13 cellular contexts compared by ENCODE assay signal in genomic region chr22:42683599-42684283, GRCh38. TPM values are rescaled to one million over a fixed set of nuclear protein-coding genes. Genes with fewer than 3 reads are reported as not detected.
DNase-seq lines count a peak whose midpoint lies in the region; ATAC-seq and TF ChIP-seq lines count a peak whose summit lies in the region.
"Had no signal": no experiment of that assay in that cellular context is flagged by ENCODE, and none has a peak within 500 bp of the region (broad histone marks: within the 10 kb centered on the region; RNA-seq: fewer than 3 reads in every experiment).

No MANE protein-coding gene starts in this region.

- H3K36me3 ChIP-seq in ascending aorta (no peaks in the 10 kb centered on the region), psoas muscle (ENCODE audit: insufficient read depth in 1 of 2, low read depth in 1 of 2) (no peaks in the 10 kb centered on the region)

- no peaks in the 10 kb centered on the region for H3K9me3 ChIP-seq in ascending aorta
- no peaks in the 10 kb centered on the region for H3K9me3 ChIP-seq in psoas muscle

- TF ChIP-seq CTCF in AG10803 (conservative IDR thresholded peaks at IDR 0.05; ENCODE audit: low read length) (no peak), ascending aorta (IDR thresholded peaks at IDR 0.05) (no peak), psoas muscle (IDR thresholded peaks at IDR 0.05) (no peak)

- no peak overlapping the region for H3K4me3 ChIP-seq in AG10803 (ENCODE audit: low read length)
- no peak overlapping the region for H3K4me3 ChIP-seq in ascending aorta
- no peak overlapping the region for H3K4me3 ChIP-seq in psoas muscle

- H3K27ac ChIP-seq in ascending aorta (peak overlapping the region; percentile 93 to 97), psoas muscle (peak overlapping the region; percentile 90)

- ATAC-seq in left cardiac atrium (peak; percentile 21 to 63), psoas muscle (peak in 2 of 4 donors; percentile 5 to 23), GM21360 (IDR thresholded peaks at IDR 0.05; ENCODE audit: unreplicated experiment) (no peak)
- ATAC-seq: activated T-helper 17 cell treated with anti-CD3 and anti-CD28 coated beads, Interleukin-2, amount 50 U/mL, for 72 hours; PC-3 had no signal

- in situ Hi-C loops in G401 (cut with HindIII; ENCODE audit: low sequenced_read_pairs), result no loop called here

- intact Hi-C loops in ascending aorta (cut with DNase I), result loop anchor here (1.0 to 10.0 kb wide), 2 partner anchors 21 to 251 kb away; no protein-coding TSS in a partner anchor
- intact Hi-C loops in left cardiac atrium (cut with DNase I), result no loop called here
- intact Hi-C loops in psoas muscle (cut with DNase I), result no loop called here

- H3K27me3 ChIP-seq in ascending aorta, result no peaks in the 10 kb centered on the region
- no peaks in the 10 kb centered on the region for H3K27me3 ChIP-seq in psoas muscle (ENCODE audit: insufficient read depth in 3 of 3, low read length in 2 of 3)

- H3K4me1 ChIP-seq in ascending aorta (peaks cover 44 to 75% of the 10 kb centered on the region in 2 donors), psoas muscle (peaks cover 65% of the 10 kb centered on the region)

- DNase-seq in AG10803 (ENCODE audit: low read depth) (peak; percentile 90), ascending aorta (ENCODE audit: low spot score in 2 of 2) (peak in 1 of 2 donors; percentile 92), left cardiac atrium (peak; percentile 71), psoas muscle (peak; percentile 76 to 86), DMS153 (lab: John Stamatoyannopoulos, UW) (no peak), G401 (ENCODE audit: low spot score) (no peak), SIG-M5 (lab: John Stamatoyannopoulos, UW) (no peak)
- DNase-seq: activated B cell treated with CpG ODN at 0.5 μM for 24 hours, HCEC 1CT, NCI-H1417 treated with DMSO at 0.1 percent for 48 hours, PC-3 had no signal

- 11 to 35% (median 21%) methylated on average over 8 of the region's 8 CpGs for WGBS in psoas muscle, 3 donors

RNA-seq across cellular contexts. Expression of gene CYB5R3, which starts 34.5 kb away (rescaled TPM):
- total RNA-seq in ascending aorta, result 455 TPM
- 100 to 1,000 TPM; 295 to 306 TPM for total RNA-seq in left cardiac atrium
- total RNA-seq in psoas muscle, result 100 to 1,000 TPM; 120 to 208 (median 176) TPM
- 100 to 1,000 TPM; 130 to 230 (median 162) TPM for polyA plus RNA-seq in psoas muscle
- total RNA-seq in G401 (2014; rRNA removed; shearing (Covaris generic)), result 39.0 and 44.6 TPM in 2 replicates

RNA-seq across cellular contexts. Expression of gene A4GALT, which starts 36.9 kb away (rescaled TPM):
- 85.1 TPM for total RNA-seq in ascending aorta
- 100 to 1,000 TPM in 1 of 2 donors, 10 to 100 TPM in 1; 56.0 to 108 TPM for total RNA-seq in left cardiac atrium
- total RNA-seq in psoas muscle, result 10 to 100 TPM; 11.2 to 28.8 (median 18.3) TPM
- 10 to 100 TPM in 2 of 3 donors, 1 to 10 TPM in 1; 6.5 to 24.7 (median 13.0) TPM for polyA plus RNA-seq in psoas muscle
- 3.4 and 3.5 TPM in 2 replicates for total RNA-seq in G401 (2014; rRNA removed; shearing (Covaris generic))

RNA-seq across cellular contexts. Expression of gene ATP5MGL, which starts 43.3 kb away (rescaled TPM):
- total RNA-seq in ascending aorta (not detected), left cardiac atrium (under 1 TPM; 0.42 to 0.77 TPM), psoas muscle (under 1 TPM in 3 of 4 donors, not detected in 1; 0.50 to 0.57 (median 0.55) TPM)
- under 1 TPM in 1 of 3 donors, not detected in 2; 0.04 TPM for polyA plus RNA-seq in psoas muscle
- total RNA-seq in G401 (2014; rRNA removed; shearing (Covaris generic)), result not detected in 2 replicates
- total RNA-seq: PC-3 had no signal

Comparison
In these comparisons a context has a peak if more than half of its experiments do, and no peak if none do; other contexts are left out.
1. DNase-seq: peak in AG10803 (single experiment), left cardiac atrium (single experiment) and psoas muscle (2 of 2); none in DMS153 (single experiment), G401 (single experiment) and SIG-M5 (single experiment).